ENCODE assay signal across 26 cellular contexts in genomic region chr19:45713141-45713540, GRCh38. TPM values are rescaled to one million over a fixed set of nuclear protein-coding genes. Genes with fewer than 3 reads are reported as not detected.
"Had no signal": no experiment of that assay in that cellular context is flagged by ENCODE, and none has a peak within 500 bp of the region (broad histone marks: within the 10 kb centered on the region; RNA-seq: fewer than 3 reads in every experiment).

No MANE protein-coding gene starts in this region.

- H3K27ac ChIP-seq: pancreas, spleen, testis, transverse colon had no signal

- H3K4me3 ChIP-seq: dorsolateral prefrontal cortex, mucosa of descending colon, pancreas, spleen, transverse colon had no signal

- H3K9me3 ChIP-seq: mucosa of descending colon, pancreas, spleen, testis, transverse colon had no signal

- FAIRE-seq: pancreas had no signal

- ATAC-seq: mucosa of descending colon; naive thymus-derived CD8-positive, alpha-beta T cell; pancreas; sciatic nerve; stimulated activated naive B cell treated with anti-CD40 and anti-IgM and Interleukin-4, amounts not matched to agents 10 μg/mL and 1 μg/mL and 100 μg/mL, for 72 hours; stimulated activated naive CD8-positive, alpha-beta T cell treated with anti-CD3 and anti-CD28 coated beads, Interleukin-15, amount 100 ng/mL, for 72 hours had no signal

- DNase-seq: cortex of kidney; dorsolateral prefrontal cortex; effector CD8-positive, alpha-beta T cell; foreskin melanocyte; head of caudate nucleus; hippocampal formation; kidney glomerular epithelial cell; mammary epithelial cell; naive thymus-derived CD8-positive, alpha-beta T cell; spleen; stimulated activated CD4-positive, alpha-beta T cell treated with anti-CD3 and anti-CD28 coated beads, Interleukin-2, amount 100 ng/mL, for 24 hours; stimulated activated CD4-positive, alpha-beta T cell treated with anti-CD3 and anti-CD28 coated beads, Interleukin-4, amount 100 ng/mL, for 4 hours; stimulated activated naive B cell treated with anti-CD40 and anti-IgM and Interleukin-4, amounts not matched to agents 10 μg/mL and 1 μg/mL and 100 μg/mL, for 72 hours; stimulated activated naive CD8-positive, alpha-beta T cell treated with anti-CD3 and anti-CD28 coated beads, Interleukin-15, amount 100 ng/mL, for 72 hours; testis; transverse colon had no signal

- H3K36me3 ChIP-seq: pancreas had no signal

RNA-seq across cellular contexts. Expression of gene MEIOSIN, which starts 20.1 kb away (rescaled TPM):
- total RNA-seq: lower leg skin; mammary epithelial cell; mucosa of descending colon; naive thymus-derived CD8-positive, alpha-beta T cell; pancreas; progenitor cell of endocrine pancreas; sciatic nerve; skeletal muscle tissue; spleen; subcutaneous adipose tissue; transverse colon; ureter had no signal
- polyA plus RNA-seq: esophagus; naive thymus-derived CD8-positive, alpha-beta T cell; neural cell; pancreas had no signal
